In the genomic region with DNA sequence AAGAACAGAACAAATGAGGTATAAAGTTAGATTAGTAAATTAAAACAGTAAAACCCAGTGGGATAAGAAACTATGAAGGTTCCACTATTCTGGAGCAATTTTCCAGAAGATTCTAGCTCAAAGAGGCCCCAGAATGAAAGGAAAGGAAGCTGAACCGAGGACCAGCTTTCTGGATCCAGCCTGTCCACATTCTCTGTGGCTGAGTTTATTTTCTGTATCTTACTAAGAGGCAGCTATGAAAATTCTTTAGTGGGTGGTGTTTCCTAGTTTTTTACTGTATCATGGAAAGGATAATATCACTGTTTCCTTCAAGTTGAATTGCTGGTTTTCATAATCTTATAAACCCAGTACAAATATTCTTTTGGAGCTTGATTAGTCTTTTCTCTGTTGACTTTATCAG, we compare ENCODE assay signal across 18 cellular contexts. TPM values are rescaled to one million over a fixed set of nuclear protein-coding genes. Genes with fewer than 3 reads are reported as not detected.
DNase-seq lines count a peak whose midpoint lies in the region; ATAC-seq and TF ChIP-seq lines count a peak whose summit lies in the region.
"Had no signal": no experiment of that assay in that cellular context is flagged by ENCODE, and none has a peak within 500 bp of the region (broad histone marks: within the 10 kb centered on the region; RNA-seq: fewer than 3 reads in every experiment).

No MANE protein-coding gene starts in this region.

- no peaks in the 10 kb centered on the region for H3K36me3 ChIP-seq in ascending aorta
- no peaks in the 10 kb centered on the region for H3K36me3 ChIP-seq in hepatocyte (replicated peaks; ENCODE audit: insufficient read depth, low read depth)
- no peaks in the 10 kb centered on the region for H3K36me3 ChIP-seq in uterus
- H3K36me3 ChIP-seq: BLaER1, HAP-1 had no signal

- no peak overlapping the region for H3K4me2 ChIP-seq in hepatocyte
- H3K4me2 ChIP-seq: BLaER1 had no signal

- WGBS in hepatocyte (ENCODE audit: low lambda C conversion rate, missing lambda C conversion rate), result 44% methylated on average over 1 of the region's 1 CpG

- no peaks in the 10 kb centered on the region for H3K27me3 Mint-ChIP-seq in activated naive CD4-positive, alpha-beta T cell treated with anti-CD3 and anti-CD28 coated beads for 36 hours (ENCODE audit: low read depth)
- H3K27me3 Mint-ChIP-seq: CD8-positive, alpha-beta memory T cell had no signal

- intact Hi-C loops in activated naive CD4-positive, alpha-beta T cell treated with anti-CD3 and anti-CD28 coated beads for 36 hours (cut with micrococcal nuclease), result no loop called here
- intact Hi-C loops in ascending aorta (cut with DNase I) (no loop called here), uterus (cut with DNase I; ENCODE audit: low total_unique reads) (no loop called here), dorsolateral prefrontal cortex (cut with DNase I) (no loop called here)

- no peaks in the 10 kb centered on the region for H3K79me2 ChIP-seq in hepatocyte

- TF ChIP-seq CTCF in ascending aorta (IDR thresholded peaks at IDR 0.05), result no peak
- TF ChIP-seq CTCF in hepatocyte (IDR thresholded peaks at IDR 0.05; ENCODE audit: poor library complexity), result no peak
- TF ChIP-seq CTCF in uterus (IDR thresholded peaks at IDR 0.05), result no peak
- TF ChIP-seq CTCF in dorsolateral prefrontal cortex (IDR thresholded peaks at IDR 0.05 in 54 of 56, conservative IDR thresholded peaks at IDR 0.05 in 2 of 56; ENCODE audit: low read depth in 1 of 56, partially characterized antibody in 56 of 56), result no peak

- H3K4me3 ChIP-seq in ascending aorta (no peak overlapping the region), hepatocyte (no peak overlapping the region), uterus (no peak overlapping the region), dorsolateral prefrontal cortex (no peak overlapping the region)
- H3K4me3 ChIP-seq: BLaER1, HAP-1 had no signal

- H3K9me2 ChIP-seq in hepatocyte (replicated peaks; ENCODE audit: insufficient read depth), result no peaks in the 10 kb centered on the region

- H3K4me1 ChIP-seq in ascending aorta, result peaks cover 0 to 3% of the 10 kb centered on the region in 2 donors
- peaks cover 11% of the 10 kb centered on the region for H3K4me1 ChIP-seq in hepatocyte (ENCODE audit: insufficient read depth)
- H3K4me1 ChIP-seq in uterus, result no peaks in the 10 kb centered on the region
- H3K4me1 ChIP-seq: BLaER1 had no signal

- CTCF ChIA-PET in activated naive CD4-positive, alpha-beta T cell treated with anti-CD3 and anti-CD28 coated beads for 36 hours (lab: Charles Lee), result interaction anchor here (0.9 to 1.8 kb wide), 2 partner anchors 11 to 17 kb away, joined by 3 to 10 read pairs; a partner anchor contains a TSS

- no peaks in the 10 kb centered on the region for H3K27me3 ChIP-seq in ascending aorta
- H3K27me3 ChIP-seq in hepatocyte, result no peaks in the 10 kb centered on the region
- no peaks in the 10 kb centered on the region for H3K27me3 ChIP-seq in uterus
- H3K27me3 ChIP-seq in dorsolateral prefrontal cortex, result no peaks in the 10 kb centered on the region
- H3K27me3 ChIP-seq: BLaER1 had no signal

- no peak overlapping the region for H3K4me3 Mint-ChIP-seq in activated naive CD4-positive, alpha-beta T cell treated with anti-CD3 and anti-CD28 coated beads for 36 hours
- H3K4me3 Mint-ChIP-seq: CD8-positive, alpha-beta memory T cell had no signal

- H3K27ac Mint-ChIP-seq in activated naive CD4-positive, alpha-beta T cell treated with anti-CD3 and anti-CD28 coated beads for 36 hours, result peak overlapping the region; percentile 60

- no peak for TF ChIP-seq POLR2A in uterus (IDR thresholded peaks at IDR 0.05)

- H3K36me3 Mint-ChIP-seq in activated naive CD4-positive, alpha-beta T cell treated with anti-CD3 and anti-CD28 coated beads for 36 hours (ENCODE audit: low read depth), result peaks cover 12% of the 10 kb centered on the region

- no peak overlapping the region for H2AFZ ChIP-seq in hepatocyte

- H4K20me1 ChIP-seq in hepatocyte (ENCODE audit: insufficient read depth, poor library complexity, severe bottlenecking), result no peaks in the 10 kb centered on the region
- H4K20me1 ChIP-seq: BLaER1 had no signal

- peaks cover 52% of the 10 kb centered on the region for H3K4me1 Mint-ChIP-seq in activated naive CD4-positive, alpha-beta T cell treated with anti-CD3 and anti-CD28 coated beads for 36 hours (ENCODE audit: low read depth)

- no peak for ATAC-seq in GM21367 (IDR thresholded peaks at IDR 0.05; ENCODE audit: unreplicated experiment)

- no peak for DNase-seq in activated naive CD4-positive, alpha-beta T cell treated with anti-CD3 and anti-CD28 coated beads for 36 hours
- no peak for DNase-seq in activated naive CD4-positive, alpha-beta T cell treated with anti-CD3 and anti-CD28 coated beads, Interleukin-2, amount 50 U/mL, for 16 hours
- DNase-seq in ascending aorta (ENCODE audit: low spot score in 2 of 2) (no peak), hepatocyte (ENCODE audit: low spot score) (peak; percentile 18), uterus (no peak), dorsolateral prefrontal cortex (no peak), SIG-M5 treated with dmso at 0.1 percent for 504 hours (lab: John Stamatoyannopoulos, UW; ENCODE audit: unreplicated experiment) (no peak)
- DNase-seq: CD8-positive, alpha-beta memory T cell; DMS79 treated with DMSO at 0.1 percent for 48 hours; NCI-H187; NCI-H2171; NCI-H446; OCI-M1 had no signal

- peak overlapping the region; percentile 29 to 46 for H3K27ac ChIP-seq in ascending aorta
- H3K27ac ChIP-seq in hepatocyte, result peak overlapping the region; percentile 41
- peak overlapping the region; percentile 37 to 61 for H3K27ac ChIP-seq in uterus
- no peak overlapping the region for H3K27ac ChIP-seq in dorsolateral prefrontal cortex
- H3K27ac ChIP-seq: BLaER1 had no signal

- H3K9me3 ChIP-seq in ascending aorta, result no peaks in the 10 kb centered on the region
- no peaks in the 10 kb centered on the region for H3K9me3 ChIP-seq in hepatocyte (ENCODE audit: low read depth)
- H3K9me3 ChIP-seq in uterus, result no peaks in the 10 kb centered on the region
- H3K9me3 ChIP-seq: BLaER1, HAP-1 had no signal

- H3K9me3 Mint-ChIP-seq in activated naive CD4-positive, alpha-beta T cell treated with anti-CD3 and anti-CD28 coated beads for 36 hours, result no peaks in the 10 kb centered on the region
- H3K9me3 Mint-ChIP-seq: CD8-positive, alpha-beta memory T cell had no signal

RNA-seq across cellular contexts. Expression of a gene that starts 11.8 kb away (rescaled TPM):
- 10 to 100 TPM; 24.4 to 25.8 TPM for total RNA-seq in activated naive CD4-positive, alpha-beta T cell treated with anti-CD3 and anti-CD28 coated beads for 36 hours
- total RNA-seq in ascending aorta (not detected), hepatocyte (1.1 and 2.0 TPM in 2 replicates), uterus (1 to 10 TPM; 1.8 to 7.2 (median 2.8) TPM), dorsolateral prefrontal cortex (1 to 10 TPM in 49 of 120 experiments, under 1 TPM in 66, not detected in 5; 0.13 to 2.7 (median 0.90) TPM)
- 1.7 and 1.8 TPM in 2 replicates for polyA plus RNA-seq in hepatocyte
- total RNA-seq: A172, G401 had no signal

Comparison
In these comparisons a context has a peak if more than half of its experiments do, and no peak if none do; other contexts are left out.
1. H3K27ac ChIP-seq: peak in ascending aorta (2 of 2), hepatocyte (single experiment) and uterus (2 of 2); none in dorsolateral prefrontal cortex (0 of 59).